ENCODE assay signal across 8 cellular contexts in genomic region chr13:78603240-78603947, GRCh38. TPM values are rescaled to one million over a fixed set of nuclear protein-coding genes. Genes with fewer than 3 reads are reported as not detected.
DNase-seq lines count a peak whose midpoint lies in the region; ATAC-seq and TF ChIP-seq lines count a peak whose summit lies in the region.

A gene with protein sequence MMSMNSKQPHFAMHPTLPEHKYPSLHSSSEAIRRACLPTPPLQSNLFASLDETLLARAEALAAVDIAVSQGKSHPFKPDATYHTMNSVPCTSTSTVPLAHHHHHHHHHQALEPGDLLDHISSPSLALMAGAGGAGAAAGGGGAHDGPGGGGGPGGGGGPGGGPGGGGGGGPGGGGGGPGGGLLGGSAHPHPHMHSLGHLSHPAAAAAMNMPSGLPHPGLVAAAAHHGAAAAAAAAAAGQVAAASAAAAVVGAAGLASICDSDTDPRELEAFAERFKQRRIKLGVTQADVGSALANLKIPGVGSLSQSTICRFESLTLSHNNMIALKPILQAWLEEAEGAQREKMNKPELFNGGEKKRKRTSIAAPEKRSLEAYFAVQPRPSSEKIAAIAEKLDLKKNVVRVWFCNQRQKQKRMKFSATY (minus strand): TSS chr13:78603552. CDS start chr13:78603326, 226 bp downstream.

- peaks cover 0 to 9% of the 10 kb centered on the region in 2 donors for H3K9me3 ChIP-seq in esophagus (ENCODE audit: control insufficient read depth in 2 of 2, insufficient read depth in 1 of 2, low read depth in 1 of 2, low read length in 1 of 2)

- peak; percentile 83 for DNase-seq in activated effector memory CD4-positive, alpha-beta T cell treated with anti-CD3 and anti-CD28 coated beads, Interleukin-2, amount 50 U/mL, for 16 hours
- DNase-seq in activated effector memory CD4-positive, alpha-beta T cell treated with Interleukin-2 at 50 U/mL for 16 hours, result no peak
- DNase-seq in NCI-H2171 (lab: John Stamatoyannopoulos, UW) (peak; percentile 91), omental fat pad (ENCODE audit: low spot score) (no peak), SIG-M5 (lab: John Stamatoyannopoulos, UW) (no peak)
- DNase-seq in activated CD4-positive, alpha-beta T cell treated with anti-CD3 and anti-CD28 coated beads for 4 hours, result peak; percentile 39 to 42

- H3K4me3 ChIP-seq in esophagus (ENCODE audit: low read depth in 1 of 2, low read length in 2 of 2), result peak within 1 kb of the TSS; percentile 37 to 48

- 1 to 3% methylated on average over 68 to 80 of the region's 80 CpGs for WGBS in esophagus, 2 donors

- no peak within 1 kb of the TSS for H3K27ac ChIP-seq in esophagus (ENCODE audit: low read depth in 2 of 2, low read length in 1 of 2)

- peak; percentile 78 for ATAC-seq in HG03066 (IDR thresholded peaks at IDR 0.05; ENCODE audit: low read depth, unreplicated experiment)
- peak; percentile 15 for ATAC-seq in omental fat pad (ENCODE audit: low FRiP score)

- H3K36me3 ChIP-seq in esophagus (ENCODE audit: control insufficient read depth in 2 of 2, insufficient read depth in 2 of 2, low read length in 1 of 2), result no peaks in the 10 kb centered on the region

- H3K27me3 ChIP-seq in esophagus (ENCODE audit: control insufficient read depth in 1 of 2, insufficient read depth in 2 of 2, low read length in 2 of 2), result peaks cover 13 to 80% of the 10 kb centered on the region in 2 donors

- H3K4me1 ChIP-seq in esophagus (ENCODE audit: control insufficient read depth in 2 of 2, insufficient read depth in 2 of 2, low read length in 1 of 2), result peaks cover 16 to 24% of the 10 kb centered on the region in 2 donors

- no peak for TF ChIP-seq CTCF in omental fat pad (IDR thresholded peaks at IDR 0.05)

RNA-seq across cellular contexts. Expression of the gene that starts here (rescaled TPM):
- polyA plus RNA-seq in esophagus, result under 1 TPM; 0.04 TPM
- total RNA-seq in omental fat pad, result not detected

Comparison
In these comparisons a context has a peak if more than half of its experiments do, and no peak if none do; other contexts are left out.
1. DNase-seq: peak in activated effector memory CD4-positive, alpha-beta T cell treated with anti-CD3 and anti-CD28 coated beads, Interleukin-2, amount 50 U/mL, for 16 hours (single experiment), NCI-H2171 (single experiment) and activated CD4-positive, alpha-beta T cell treated with anti-CD3 and anti-CD28 coated beads for 4 hours (2 of 2); none in activated effector memory CD4-positive, alpha-beta T cell treated with Interleukin-2 at 50 U/mL for 16 hours (single experiment), omental fat pad (single experiment) and SIG-M5 (single experiment).
2. Peak in ATAC-seq in omental fat pad; RNA of the gene not detected or under 1 TPM.